Comparison of ENCODE assay signal across 9 cellular contexts in genomic region chr14:36556811-36557433, GRCh38. TPM values are rescaled to one million over a fixed set of nuclear protein-coding genes. Genes with fewer than 3 reads are reported as not detected.
DNase-seq lines count a peak whose midpoint lies in the region; ATAC-seq and TF ChIP-seq lines count a peak whose summit lies in the region.
"Had no signal": no experiment of that assay in that cellular context is flagged by ENCODE, and none has a peak within 500 bp of the region (broad histone marks: within the 10 kb centered on the region; RNA-seq: fewer than 3 reads in every experiment).

No MANE protein-coding gene starts in this region.

- H3K9me3 ChIP-seq in hepatocyte (ENCODE audit: low read depth) (no peaks in the 10 kb centered on the region), testis (no peaks in the 10 kb centered on the region)

- no peaks in the 10 kb centered on the region for H3K9me2 ChIP-seq in hepatocyte (replicated peaks; ENCODE audit: insufficient read depth)

- no peak overlapping the region for H3K4me2 ChIP-seq in hepatocyte

- no peak overlapping the region for H3K27ac Mint-ChIP-seq in activated CD4-positive, alpha-beta T cell treated with anti-CD3 and anti-CD28 coated beads, Interleukin-2, amount 10 ng/mL, durations not matched to agents 7 days and 5 days
- H3K27ac Mint-ChIP-seq: stimulated activated naive B cell treated with anti-CD40 and anti-IgM and Interleukin-4, amounts not matched to agents 10 μg/mL and 1 μg/mL and 100 μg/mL, for 72 hours had no signal

- H3K27ac ChIP-seq in 22Rv1 (no peak overlapping the region), hepatocyte (no peak overlapping the region), testis (no peak overlapping the region)

- CTCF ChIA-PET in activated CD4-positive, alpha-beta T cell treated with anti-CD3 and anti-CD28 coated beads, Interleukin-2, amount 10 ng/mL, durations not matched to agents 7 days and 5 days (lab: Charles Lee): interaction anchor here (0.6 kb wide), 1 partner anchor 474 kb away, joined by 3 read pairs; no protein-coding TSS in a partner anchor

- in situ Hi-C loops in G401 (cut with HindIII; ENCODE audit: low sequenced_read_pairs): no loop called here

- H3K4me1 ChIP-seq in hepatocyte (ENCODE audit: insufficient read depth) (no peaks in the 10 kb centered on the region), testis (no peaks in the 10 kb centered on the region)

- no peaks in the 10 kb centered on the region for H3K4me1 Mint-ChIP-seq in activated CD4-positive, alpha-beta T cell treated with anti-CD3 and anti-CD28 coated beads, Interleukin-2, amount 10 ng/mL, durations not matched to agents 7 days and 5 days
- H3K4me1 Mint-ChIP-seq: stimulated activated naive B cell treated with anti-CD40 and anti-IgM and Interleukin-4, amounts not matched to agents 10 μg/mL and 1 μg/mL and 100 μg/mL, for 72 hours had no signal

- 69% methylated on average over 9 of the region's 9 CpGs for WGBS in hepatocyte (ENCODE audit: low lambda C conversion rate, missing lambda C conversion rate)
- WGBS in testis, 2 donors: 70 to 72% methylated on average over 9 of the region's 9 CpGs

- TF ChIP-seq CTCF in 22Rv1 (IDR thresholded peaks at IDR 0.05): peak; percentile 90
- peak; percentile 76 for TF ChIP-seq CTCF in hepatocyte (IDR thresholded peaks at IDR 0.05; ENCODE audit: poor library complexity)
- TF ChIP-seq CTCF in testis (IDR thresholded peaks at IDR 0.05): peak in 2 of 3 experiments; percentile 16 to 62

- no peak overlapping the region for H3K4me3 Mint-ChIP-seq in activated CD4-positive, alpha-beta T cell treated with anti-CD3 and anti-CD28 coated beads, Interleukin-2, amount 10 ng/mL, durations not matched to agents 7 days and 5 days
- H3K4me3 Mint-ChIP-seq: stimulated activated naive B cell treated with anti-CD40 and anti-IgM and Interleukin-4, amounts not matched to agents 10 μg/mL and 1 μg/mL and 100 μg/mL, for 72 hours had no signal

- H3K27me3 ChIP-seq in hepatocyte (peaks cover 26% of the 10 kb centered on the region), testis (no peaks in the 10 kb centered on the region)

- no peaks in the 10 kb centered on the region for H3K36me3 ChIP-seq in hepatocyte (replicated peaks; ENCODE audit: insufficient read depth, low read depth)
- no peaks in the 10 kb centered on the region for H3K36me3 ChIP-seq in testis (ENCODE audit: low read depth, missing control alignments)

- no peaks in the 10 kb centered on the region for H3K79me2 ChIP-seq in hepatocyte

- H3K4me3 ChIP-seq in hepatocyte (no peak overlapping the region), testis (no peak overlapping the region)

- ATAC-seq in GM21367 (IDR thresholded peaks at IDR 0.05; ENCODE audit: unreplicated experiment) (no peak), GM21825 (IDR thresholded peaks at IDR 0.05; ENCODE audit: unreplicated experiment) (no peak)

- H3K9me3 Mint-ChIP-seq in activated CD4-positive, alpha-beta T cell treated with anti-CD3 and anti-CD28 coated beads, Interleukin-2, amount 10 ng/mL, durations not matched to agents 7 days and 5 days: no peaks in the 10 kb centered on the region
- H3K9me3 Mint-ChIP-seq: stimulated activated naive B cell treated with anti-CD40 and anti-IgM and Interleukin-4, amounts not matched to agents 10 μg/mL and 1 μg/mL and 100 μg/mL, for 72 hours had no signal

- POLR2A ChIA-PET in activated CD4-positive, alpha-beta T cell treated with anti-CD3 and anti-CD28 coated beads, Interleukin-2, amount 10 ng/mL, durations not matched to agents 7 days and 5 days (lab: Charles Lee): no interaction called here

- TF ChIP-seq POLR2A in testis (IDR thresholded peaks at IDR 0.05): no peak

- DNase-seq in G401 (ENCODE audit: low spot score) (peak; percentile 33), NCI-H1092 treated with DMSO at 0.1 percent for 48 hours (lab: John Stamatoyannopoulos, UW) (peak; percentile 29), hepatocyte (ENCODE audit: low spot score) (peak; percentile 37), testis (peak; percentile 27)
- peak; percentile 19 for DNase-seq in activated CD4-positive, alpha-beta T cell treated with anti-CD3 and anti-CD28 coated beads, Interleukin-2, amount 10 ng/mL, durations not matched to agents 7 days and 5 days
- DNase-seq: stimulated activated naive B cell treated with anti-CD40 and anti-IgM and Interleukin-4, amounts not matched to agents 10 μg/mL and 1 μg/mL and 100 μg/mL, for 72 hours had no signal

- no peak overlapping the region for H2AFZ ChIP-seq in hepatocyte

- intact Hi-C loops in testis (cut with DNase I; ENCODE audit: low total_unique reads): no loop called here

- no peaks in the 10 kb centered on the region for H4K20me1 ChIP-seq in hepatocyte (ENCODE audit: insufficient read depth, poor library complexity, severe bottlenecking)

- peaks cover 13% of the 10 kb centered on the region for H3K27me3 Mint-ChIP-seq in activated CD4-positive, alpha-beta T cell treated with anti-CD3 and anti-CD28 coated beads, Interleukin-2, amount 10 ng/mL, durations not matched to agents 7 days and 5 days

- no peaks in the 10 kb centered on the region for H3K36me3 Mint-ChIP-seq in activated CD4-positive, alpha-beta T cell treated with anti-CD3 and anti-CD28 coated beads, Interleukin-2, amount 10 ng/mL, durations not matched to agents 7 days and 5 days (ENCODE audit: low read depth)
- H3K36me3 Mint-ChIP-seq: stimulated activated naive B cell treated with anti-CD40 and anti-IgM and Interleukin-4, amounts not matched to agents 10 μg/mL and 1 μg/mL and 100 μg/mL, for 72 hours had no signal

RNA-seq across cellular contexts. Expression of gene NKX2-8, which starts 25.5 kb away (rescaled TPM):
- not detected in 2 replicates for total RNA-seq in G401 (2014; rRNA removed; shearing (Covaris generic))
- not detected for total RNA-seq in activated CD4-positive, alpha-beta T cell treated with anti-CD3 and anti-CD28 coated beads, Interleukin-2, amount 10 ng/mL, durations not matched to agents 7 days and 5 days
- total RNA-seq in hepatocyte: not detected in 2 replicates
- polyA plus RNA-seq in hepatocyte: not detected in 2 replicates
- 10 to 100 TPM; 62.4 to 63.3 TPM for total RNA-seq in testis
- polyA plus RNA-seq in testis (ENCODE audit: insufficient read depth, low read depth, low replicate concordance): 10.4 TPM

RNA-seq across cellular contexts. Expression of gene NKX2-1, which starts 36.9 kb away (rescaled TPM):
- not detected in 2 replicates for total RNA-seq in G401 (2014; rRNA removed; shearing (Covaris generic))
- not detected for total RNA-seq in activated CD4-positive, alpha-beta T cell treated with anti-CD3 and anti-CD28 coated beads, Interleukin-2, amount 10 ng/mL, durations not matched to agents 7 days and 5 days
- total RNA-seq in hepatocyte (2.7 and 4.7 TPM in 2 replicates), testis (under 1 TPM; 0.43 to 0.79 TPM)
- polyA plus RNA-seq in hepatocyte (2.2 and 7.3 TPM in 2 replicates), testis (ENCODE audit: insufficient read depth, low read depth, low replicate concordance) (not detected)

Comparison
In these comparisons a context has a peak if more than half of its experiments do, and no peak if none do; other contexts are left out.
1. CTCF ChIP-seq: peak in every context shown above with its lines; median percentile 90 in 22Rv1; 76 in hepatocyte; 39 in testis.
2. RNA of gene NKX2-8, which starts 25.5 kb away (total RNA-seq): 62.4 to 63.3 TPM in testis; not detected in G401, not detected in activated CD4-positive, alpha-beta T cell treated with anti-CD3 and anti-CD28 coated beads, Interleukin-2, amount 10 ng/mL, durations not matched to agents 7 days and 5 days and not detected in hepatocyte; every median in the first group is over 10 times any median in the second.
3. Peak in every context shown above with its lines, with median percentiles within 50 percentile points of each other: DNase-seq.